In the genomic region with DNA sequence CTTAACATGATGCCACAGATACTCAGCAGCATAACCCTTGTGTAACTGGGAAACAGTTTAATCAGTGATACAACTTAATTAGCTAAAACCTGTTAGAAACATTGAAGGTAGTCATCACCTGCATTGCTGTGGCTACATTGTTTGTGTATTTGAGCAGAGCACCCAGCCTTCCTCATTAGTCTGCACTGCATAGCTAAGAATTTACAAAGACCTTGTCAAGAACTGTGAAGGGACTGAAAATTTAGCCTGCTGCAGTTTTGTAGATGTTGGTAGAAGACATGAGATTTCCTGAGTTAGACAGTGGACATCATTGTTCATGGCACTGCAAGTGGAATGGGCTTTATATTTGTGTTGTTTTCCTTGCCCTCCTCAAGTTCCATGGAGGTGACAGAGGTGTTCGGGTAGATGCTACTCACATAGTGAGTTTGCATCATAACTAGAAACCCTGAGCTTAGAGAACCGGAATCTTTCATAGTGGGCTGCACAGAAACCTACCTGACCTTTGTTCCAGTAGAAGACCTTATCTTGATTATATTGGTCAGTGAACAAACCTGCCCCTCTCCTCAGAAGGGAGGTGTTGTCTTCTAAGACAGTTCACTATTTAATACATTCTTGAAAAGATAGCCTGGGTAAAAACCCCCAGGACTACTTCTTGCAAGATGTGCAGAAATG, we compare ENCODE assay signal across 2 cellular contexts.
TF ChIP-seq lines count a peak whose summit lies in the region.

No MANE protein-coding gene starts in this region.

TF ChIP-seq in A549, 52 proteins besides CTCF, POLR2A, EP300 and RAD21:
- TF ChIP-seq BHLHE40 (IDR thresholded peaks at IDR 0.05; ENCODE audit: low read depth, low read length) (no peak), HOXB13 (CRISPR knock-in tag; IDR thresholded peaks at IDR 0.05; ENCODE audit: low read depth) (no peak), MAZ (IDR thresholded peaks at IDR 0.05; ENCODE audit: borderline replicate concordance, low read depth, low read length) (no peak), HDAC2 (IDR thresholded peaks at IDR 0.05) (no peak), TFCP2L1 (CRISPR knock-in tag; IDR thresholded peaks at IDR 0.05) (no peak), CBX2 (IDR thresholded peaks at IDR 0.05; ENCODE audit: borderline replicate concordance, low read depth) (no peak)

TF ChIP-seq in GM12878, 131 proteins besides CTCF, POLR2A, EP300 and RAD21:
- TF ChIP-seq ZNF384 (IDR thresholded peaks at IDR 0.05; ENCODE audit: borderline replicate concordance, low read depth, low read length) (no peak), DPF2 (IDR thresholded peaks at IDR 0.05) (no peak), CEBPB (IDR thresholded peaks at IDR 0.05; ENCODE audit: borderline replicate concordance in 1 of 2, low read depth in 2 of 2, low read length in 2 of 2) (no peak), CBX5 (IDR thresholded peaks at IDR 0.05; ENCODE audit: low read depth) (no peak), PAX8 (IDR thresholded peaks at IDR 0.05) (no peak), KAT2A (conservative IDR thresholded peaks at IDR 0.05; ENCODE audit: control insufficient read depth, low read depth, low read length) (no peak), RFX5 (IDR thresholded peaks at IDR 0.05; ENCODE audit: low read depth, low read length) (no peak), NRF1 (conservative IDR thresholded peaks at IDR 0.05; ENCODE audit: low read depth, low read length) (no peak), BMI1 (IDR thresholded peaks at IDR 0.05; ENCODE audit: borderline replicate concordance) (no peak), TCF7 (IDR thresholded peaks at IDR 0.05; ENCODE audit: borderline replicate concordance) (no peak), RAD51 (IDR thresholded peaks at IDR 0.05) (no peak), FOS (IDR thresholded peaks at IDR 0.05; ENCODE audit: borderline replicate concordance, extremely low read depth, insufficient read length) (no peak), FOXM1 (IDR thresholded peaks at IDR 0.05; ENCODE audit: low read depth, low read length) (no peak), BRCA1 (IDR thresholded peaks at IDR 0.05; ENCODE audit: low read depth, low read length) (no peak), EZH2 (IDR thresholded peaks at IDR 0.05; ENCODE audit: borderline replicate concordance, control insufficient read depth, low read depth, low read length) (no peak)
- TF ChIP-seq, protein P1, sequence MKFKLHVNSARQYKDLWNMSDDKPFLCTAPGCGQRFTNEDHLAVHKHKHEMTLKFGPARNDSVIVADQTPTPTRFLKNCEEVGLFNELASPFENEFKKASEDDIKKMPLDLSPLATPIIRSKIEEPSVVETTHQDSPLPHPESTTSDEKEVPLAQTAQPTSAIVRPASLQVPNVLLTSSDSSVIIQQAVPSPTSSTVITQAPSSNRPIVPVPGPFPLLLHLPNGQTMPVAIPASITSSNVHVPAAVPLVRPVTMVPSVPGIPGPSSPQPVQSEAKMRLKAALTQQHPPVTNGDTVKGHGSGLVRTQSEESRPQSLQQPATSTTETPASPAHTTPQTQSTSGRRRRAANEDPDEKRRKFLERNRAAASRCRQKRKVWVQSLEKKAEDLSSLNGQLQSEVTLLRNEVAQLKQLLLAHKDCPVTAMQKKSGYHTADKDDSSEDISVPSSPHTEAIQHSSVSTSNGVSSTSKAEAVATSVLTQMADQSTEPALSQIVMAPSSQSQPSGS (IDR thresholded peaks at IDR 0.05; ENCODE audit: low read length), result no peak
TF ChIP-seq in GM12878: peak in this region for 0.
